Comparison of ENCODE assay signal across 1 cellular context in the genomic region with DNA sequence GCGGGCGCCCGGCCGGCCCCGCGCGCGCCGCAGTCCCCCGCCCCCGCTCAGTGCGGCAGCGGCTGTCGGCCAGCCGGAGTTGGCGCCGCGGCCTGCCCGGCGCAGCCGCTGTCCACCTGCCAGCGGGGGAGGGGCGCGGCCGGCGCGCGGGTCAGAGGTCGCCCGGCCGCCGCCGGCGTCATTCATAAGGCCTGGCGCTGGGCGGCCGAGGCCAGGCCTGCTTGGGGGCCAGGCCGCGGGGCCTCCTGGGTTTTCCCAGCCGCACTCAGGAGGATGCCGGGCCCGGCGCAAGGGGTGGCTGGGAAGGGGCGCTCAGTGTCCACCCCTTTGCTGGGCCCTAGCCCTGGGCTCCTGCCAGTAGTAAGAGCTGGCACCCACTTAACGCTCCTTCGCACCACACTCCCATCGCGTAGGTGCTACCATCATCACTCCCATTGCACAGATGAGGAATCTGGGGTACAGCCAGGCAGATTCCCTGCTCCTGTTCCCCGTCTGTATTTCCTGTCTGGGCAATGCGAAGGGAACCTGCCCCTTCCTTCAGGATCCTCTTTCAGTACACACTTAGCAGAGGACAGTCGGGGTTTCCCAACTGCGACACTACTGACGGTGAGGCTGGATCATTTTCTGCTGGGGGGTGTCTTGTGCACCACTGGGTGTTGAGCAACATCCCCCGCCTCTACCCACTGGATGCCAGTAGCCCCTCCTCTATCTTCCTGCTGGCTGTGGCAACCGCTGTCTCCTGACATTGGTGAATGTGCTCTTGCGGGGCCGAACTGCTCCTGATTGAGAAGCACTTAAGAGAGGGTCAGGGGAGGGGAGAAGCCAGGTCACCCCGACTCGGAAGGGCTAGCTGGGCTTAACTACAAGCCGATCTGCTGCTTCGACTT.
TF ChIP-seq lines count a peak whose summit lies in the region.

No MANE protein-coding gene starts in this region.

TF ChIP-seq in HepG2, 621 proteins besides CTCF, POLR2A, EP300 and RAD21 (continued from another document and continues in another):
- TF ChIP-seq, protein P1, sequence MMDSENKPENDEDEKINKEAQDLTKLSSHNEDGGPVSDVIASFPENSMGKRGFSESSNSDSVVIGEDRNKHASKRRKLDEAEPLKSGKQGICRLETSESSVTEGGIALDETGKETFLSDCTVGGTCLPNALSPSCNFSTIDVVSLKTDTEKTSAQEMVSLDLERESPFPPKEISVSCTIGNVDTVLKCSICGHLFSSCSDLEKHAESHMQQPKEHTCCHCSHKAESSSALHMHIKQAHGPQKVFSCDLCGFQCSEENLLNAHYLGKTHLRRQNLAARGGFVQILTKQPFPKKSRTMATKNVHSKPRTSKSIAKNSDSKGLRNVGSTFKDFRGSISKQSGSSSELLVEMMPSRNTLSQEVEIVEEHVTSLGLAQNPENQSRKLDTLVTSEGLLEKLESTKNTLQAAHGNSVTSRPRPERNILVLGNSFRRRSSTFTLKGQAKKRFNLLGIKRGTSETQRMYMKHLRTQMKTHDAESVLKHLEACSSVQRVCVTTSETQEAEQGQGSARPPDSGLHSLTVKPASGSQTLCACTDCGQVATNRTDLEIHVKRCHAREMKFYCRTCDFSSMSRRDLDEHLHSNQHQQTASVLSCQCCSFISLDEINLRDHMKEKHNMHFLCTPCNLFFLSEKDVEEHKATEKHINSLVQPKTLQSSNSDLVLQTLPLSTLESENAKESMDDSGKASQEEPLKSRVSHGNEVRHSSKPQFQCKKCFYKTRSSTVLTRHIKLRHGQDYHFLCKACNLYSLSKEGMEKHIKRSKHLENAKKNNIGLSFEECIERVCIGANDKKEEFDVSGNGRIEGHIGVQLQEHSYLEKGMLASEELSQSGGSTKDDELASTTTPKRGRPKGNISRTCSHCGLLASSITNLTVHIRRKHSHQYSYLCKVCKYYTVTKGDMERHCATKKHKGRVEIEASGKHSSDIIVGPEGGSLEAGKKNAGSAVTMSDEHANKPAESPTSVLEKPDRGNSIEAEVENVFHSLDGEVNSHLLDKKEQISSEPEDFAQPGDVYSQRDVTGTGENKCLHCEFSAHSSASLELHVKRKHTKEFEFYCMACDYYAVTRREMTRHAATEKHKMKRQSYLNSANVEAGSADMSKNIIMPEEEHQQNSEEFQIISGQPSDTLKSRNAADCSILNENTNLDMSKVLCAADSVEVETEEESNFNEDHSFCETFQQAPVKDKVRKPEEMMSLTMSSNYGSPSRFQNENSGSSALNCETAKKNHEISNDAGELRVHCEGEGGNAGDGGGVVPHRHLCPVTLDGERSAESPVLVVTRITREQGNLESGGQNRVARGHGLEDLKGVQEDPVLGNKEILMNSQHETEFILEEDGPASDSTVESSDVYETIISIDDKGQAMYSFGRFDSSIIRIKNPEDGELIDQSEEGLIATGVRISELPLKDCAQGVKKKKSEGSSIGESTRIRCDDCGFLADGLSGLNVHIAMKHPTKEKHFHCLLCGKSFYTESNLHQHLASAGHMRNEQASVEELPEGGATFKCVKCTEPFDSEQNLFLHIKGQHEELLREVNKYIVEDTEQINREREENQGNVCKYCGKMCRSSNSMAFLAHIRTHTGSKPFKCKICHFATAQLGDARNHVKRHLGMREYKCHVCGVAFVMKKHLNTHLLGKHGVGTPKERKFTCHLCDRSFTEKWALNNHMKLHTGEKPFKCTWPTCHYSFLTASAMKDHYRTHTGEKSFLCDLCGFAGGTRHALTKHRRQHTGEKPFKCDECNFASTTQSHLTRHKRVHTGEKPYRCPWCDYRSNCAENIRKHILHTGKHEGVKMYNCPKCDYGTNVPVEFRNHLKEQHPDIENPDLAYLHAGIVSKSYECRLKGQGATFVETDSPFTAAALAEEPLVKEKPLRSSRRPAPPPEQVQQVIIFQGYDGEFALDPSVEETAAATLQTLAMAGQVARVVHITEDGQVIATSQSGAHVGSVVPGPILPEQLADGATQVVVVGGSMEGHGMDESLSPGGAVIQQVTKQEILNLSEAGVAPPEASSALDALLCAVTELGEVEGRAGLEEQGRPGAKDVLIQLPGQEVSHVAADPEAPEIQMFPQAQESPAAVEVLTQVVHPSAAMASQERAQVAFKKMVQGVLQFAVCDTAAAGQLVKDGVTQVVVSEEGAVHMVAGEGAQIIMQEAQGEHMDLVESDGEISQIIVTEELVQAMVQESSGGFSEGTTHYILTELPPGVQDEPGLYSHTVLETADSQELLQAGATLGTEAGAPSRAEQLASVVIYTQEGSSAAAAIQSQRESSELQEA (CRISPR knock-in tag; IDR thresholded peaks at IDR 0.05; ENCODE audit: not compliant biosample characterization): peak; percentile 53
- TF ChIP-seq, protein P2, sequence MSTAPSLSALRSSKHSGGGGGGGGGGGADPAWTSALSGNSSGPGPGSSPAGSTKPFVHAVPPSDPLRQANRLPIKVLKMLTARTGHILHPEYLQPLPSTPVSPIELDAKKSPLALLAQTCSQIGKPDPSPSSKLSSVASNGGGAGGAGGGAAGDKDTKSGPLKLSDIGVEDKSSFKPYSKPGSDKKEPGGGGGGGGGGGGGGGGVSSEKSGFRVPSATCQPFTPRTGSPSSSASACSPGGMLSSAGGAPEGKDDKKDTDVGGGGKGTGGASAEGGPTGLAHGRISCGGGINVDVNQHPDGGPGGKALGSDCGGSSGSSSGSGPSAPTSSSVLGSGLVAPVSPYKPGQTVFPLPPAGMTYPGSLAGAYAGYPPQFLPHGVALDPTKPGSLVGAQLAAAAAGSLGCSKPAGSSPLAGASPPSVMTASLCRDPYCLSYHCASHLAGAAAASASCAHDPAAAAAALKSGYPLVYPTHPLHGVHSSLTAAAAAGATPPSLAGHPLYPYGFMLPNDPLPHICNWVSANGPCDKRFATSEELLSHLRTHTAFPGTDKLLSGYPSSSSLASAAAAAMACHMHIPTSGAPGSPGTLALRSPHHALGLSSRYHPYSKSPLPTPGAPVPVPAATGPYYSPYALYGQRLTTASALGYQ (CRISPR knock-in tag; IDR thresholded peaks at IDR 0.05): 0 out of 2 replicates have a peak, but pooled peaks have one; percentile 50
- TF ChIP-seq MED1 (CRISPR knock-in tag; IDR thresholded peaks at IDR 0.05): peak; percentile 51
- TF ChIP-seq, protein P3, sequence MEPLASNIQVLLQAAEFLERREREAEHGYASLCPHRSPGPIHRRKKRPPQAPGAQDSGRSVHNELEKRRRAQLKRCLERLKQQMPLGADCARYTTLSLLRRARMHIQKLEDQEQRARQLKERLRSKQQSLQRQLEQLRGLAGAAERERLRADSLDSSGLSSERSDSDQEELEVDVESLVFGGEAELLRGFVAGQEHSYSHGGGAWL (CRISPR knock-in tag; IDR thresholded peaks at IDR 0.05): peak; percentile 39; the same call in 1 of the 2 replicates
- peak; percentile 79 for TF ChIP-seq ZNF143 (CRISPR knock-in tag; IDR thresholded peaks at IDR 0.05)
- peak; percentile 73 for TF ChIP-seq KDM5B (CRISPR knock-in tag; IDR thresholded peaks at IDR 0.05; ENCODE audit: borderline replicate concordance)
- no peak for TF ChIP-seq TEAD3 (CRISPR knock-in tag; optimal IDR thresholded peaks at IDR 0.05; ENCODE audit: borderline replicate concordance)
- TF ChIP-seq HNRNPLL (IDR thresholded peaks at IDR 0.05; ENCODE audit: low read depth, low read length, poor library complexity, severe bottlenecking): peak; percentile 64
- 0 out of 2 replicates have a peak, but pooled peaks have one; percentile 45 for TF ChIP-seq ZNF354B (CRISPR knock-in tag; IDR thresholded peaks at IDR 0.05)
- peak; percentile 70 for TF ChIP-seq PHF8 (CRISPR knock-in tag; IDR thresholded peaks at IDR 0.05)
- peak; percentile 28; the same call in 1 of the 2 replicates for TF ChIP-seq ZNF616 (CRISPR knock-in tag; IDR thresholded peaks at IDR 0.05; ENCODE audit: low read depth)
- no peak for TF ChIP-seq SP1 (IDR thresholded peaks at IDR 0.05)
- TF ChIP-seq SP1 (CRISPR knock-in tag; IDR thresholded peaks at IDR 0.05): no peak; the same call in 1 of the 2 replicates
- peak; percentile 32; the same call in 1 of the 2 replicates for TF ChIP-seq TBX2 (CRISPR knock-in tag; IDR thresholded peaks at IDR 0.05; ENCODE audit: borderline replicate concordance)
- TF ChIP-seq ZNF614 (CRISPR knock-in tag; IDR thresholded peaks at IDR 0.05; ENCODE audit: borderline replicate concordance): 0 out of 2 replicates have a peak, but pooled peaks have one; percentile 23
- TF ChIP-seq ZFP37 (CRISPR knock-in tag; IDR thresholded peaks at IDR 0.05; ENCODE audit: borderline replicate concordance): 0 out of 2 replicates have a peak, but pooled peaks have one; percentile 29
- TF ChIP-seq, protein P4, sequence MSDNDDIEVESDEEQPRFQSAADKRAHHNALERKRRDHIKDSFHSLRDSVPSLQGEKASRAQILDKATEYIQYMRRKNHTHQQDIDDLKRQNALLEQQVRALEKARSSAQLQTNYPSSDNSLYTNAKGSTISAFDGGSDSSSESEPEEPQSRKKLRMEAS (IDR thresholded peaks at IDR 0.05): peak; percentile 61
- TF ChIP-seq NCOA2 (CRISPR knock-in tag; IDR thresholded peaks at IDR 0.05): no peak
- TF ChIP-seq, protein P5, sequence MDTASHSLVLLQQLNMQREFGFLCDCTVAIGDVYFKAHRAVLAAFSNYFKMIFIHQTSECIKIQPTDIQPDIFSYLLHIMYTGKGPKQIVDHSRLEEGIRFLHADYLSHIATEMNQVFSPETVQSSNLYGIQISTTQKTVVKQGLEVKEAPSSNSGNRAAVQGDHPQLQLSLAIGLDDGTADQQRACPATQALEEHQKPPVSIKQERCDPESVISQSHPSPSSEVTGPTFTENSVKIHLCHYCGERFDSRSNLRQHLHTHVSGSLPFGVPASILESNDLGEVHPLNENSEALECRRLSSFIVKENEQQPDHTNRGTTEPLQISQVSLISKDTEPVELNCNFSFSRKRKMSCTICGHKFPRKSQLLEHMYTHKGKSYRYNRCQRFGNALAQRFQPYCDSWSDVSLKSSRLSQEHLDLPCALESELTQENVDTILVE (CRISPR knock-in tag; IDR thresholded peaks at IDR 0.05): peak; percentile 20
- TF ChIP-seq, protein P6, sequence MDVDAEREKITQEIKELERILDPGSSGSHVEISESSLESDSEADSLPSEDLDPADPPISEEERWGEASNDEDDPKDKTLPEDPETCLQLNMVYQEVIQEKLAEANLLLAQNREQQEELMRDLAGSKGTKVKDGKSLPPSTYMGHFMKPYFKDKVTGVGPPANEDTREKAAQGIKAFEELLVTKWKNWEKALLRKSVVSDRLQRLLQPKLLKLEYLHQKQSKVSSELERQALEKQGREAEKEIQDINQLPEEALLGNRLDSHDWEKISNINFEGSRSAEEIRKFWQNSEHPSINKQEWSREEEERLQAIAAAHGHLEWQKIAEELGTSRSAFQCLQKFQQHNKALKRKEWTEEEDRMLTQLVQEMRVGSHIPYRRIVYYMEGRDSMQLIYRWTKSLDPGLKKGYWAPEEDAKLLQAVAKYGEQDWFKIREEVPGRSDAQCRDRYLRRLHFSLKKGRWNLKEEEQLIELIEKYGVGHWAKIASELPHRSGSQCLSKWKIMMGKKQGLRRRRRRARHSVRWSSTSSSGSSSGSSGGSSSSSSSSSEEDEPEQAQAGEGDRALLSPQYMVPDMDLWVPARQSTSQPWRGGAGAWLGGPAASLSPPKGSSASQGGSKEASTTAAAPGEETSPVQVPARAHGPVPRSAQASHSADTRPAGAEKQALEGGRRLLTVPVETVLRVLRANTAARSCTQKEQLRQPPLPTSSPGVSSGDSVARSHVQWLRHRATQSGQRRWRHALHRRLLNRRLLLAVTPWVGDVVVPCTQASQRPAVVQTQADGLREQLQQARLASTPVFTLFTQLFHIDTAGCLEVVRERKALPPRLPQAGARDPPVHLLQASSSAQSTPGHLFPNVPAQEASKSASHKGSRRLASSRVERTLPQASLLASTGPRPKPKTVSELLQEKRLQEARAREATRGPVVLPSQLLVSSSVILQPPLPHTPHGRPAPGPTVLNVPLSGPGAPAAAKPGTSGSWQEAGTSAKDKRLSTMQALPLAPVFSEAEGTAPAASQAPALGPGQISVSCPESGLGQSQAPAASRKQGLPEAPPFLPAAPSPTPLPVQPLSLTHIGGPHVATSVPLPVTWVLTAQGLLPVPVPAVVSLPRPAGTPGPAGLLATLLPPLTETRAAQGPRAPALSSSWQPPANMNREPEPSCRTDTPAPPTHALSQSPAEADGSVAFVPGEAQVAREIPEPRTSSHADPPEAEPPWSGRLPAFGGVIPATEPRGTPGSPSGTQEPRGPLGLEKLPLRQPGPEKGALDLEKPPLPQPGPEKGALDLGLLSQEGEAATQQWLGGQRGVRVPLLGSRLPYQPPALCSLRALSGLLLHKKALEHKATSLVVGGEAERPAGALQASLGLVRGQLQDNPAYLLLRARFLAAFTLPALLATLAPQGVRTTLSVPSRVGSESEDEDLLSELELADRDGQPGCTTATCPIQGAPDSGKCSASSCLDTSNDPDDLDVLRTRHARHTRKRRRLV (CRISPR knock-in tag; IDR thresholded peaks at IDR 0.05): 0 out of 2 replicates have a peak, but pooled peaks have one; percentile 57
- TF ChIP-seq, protein P7, sequence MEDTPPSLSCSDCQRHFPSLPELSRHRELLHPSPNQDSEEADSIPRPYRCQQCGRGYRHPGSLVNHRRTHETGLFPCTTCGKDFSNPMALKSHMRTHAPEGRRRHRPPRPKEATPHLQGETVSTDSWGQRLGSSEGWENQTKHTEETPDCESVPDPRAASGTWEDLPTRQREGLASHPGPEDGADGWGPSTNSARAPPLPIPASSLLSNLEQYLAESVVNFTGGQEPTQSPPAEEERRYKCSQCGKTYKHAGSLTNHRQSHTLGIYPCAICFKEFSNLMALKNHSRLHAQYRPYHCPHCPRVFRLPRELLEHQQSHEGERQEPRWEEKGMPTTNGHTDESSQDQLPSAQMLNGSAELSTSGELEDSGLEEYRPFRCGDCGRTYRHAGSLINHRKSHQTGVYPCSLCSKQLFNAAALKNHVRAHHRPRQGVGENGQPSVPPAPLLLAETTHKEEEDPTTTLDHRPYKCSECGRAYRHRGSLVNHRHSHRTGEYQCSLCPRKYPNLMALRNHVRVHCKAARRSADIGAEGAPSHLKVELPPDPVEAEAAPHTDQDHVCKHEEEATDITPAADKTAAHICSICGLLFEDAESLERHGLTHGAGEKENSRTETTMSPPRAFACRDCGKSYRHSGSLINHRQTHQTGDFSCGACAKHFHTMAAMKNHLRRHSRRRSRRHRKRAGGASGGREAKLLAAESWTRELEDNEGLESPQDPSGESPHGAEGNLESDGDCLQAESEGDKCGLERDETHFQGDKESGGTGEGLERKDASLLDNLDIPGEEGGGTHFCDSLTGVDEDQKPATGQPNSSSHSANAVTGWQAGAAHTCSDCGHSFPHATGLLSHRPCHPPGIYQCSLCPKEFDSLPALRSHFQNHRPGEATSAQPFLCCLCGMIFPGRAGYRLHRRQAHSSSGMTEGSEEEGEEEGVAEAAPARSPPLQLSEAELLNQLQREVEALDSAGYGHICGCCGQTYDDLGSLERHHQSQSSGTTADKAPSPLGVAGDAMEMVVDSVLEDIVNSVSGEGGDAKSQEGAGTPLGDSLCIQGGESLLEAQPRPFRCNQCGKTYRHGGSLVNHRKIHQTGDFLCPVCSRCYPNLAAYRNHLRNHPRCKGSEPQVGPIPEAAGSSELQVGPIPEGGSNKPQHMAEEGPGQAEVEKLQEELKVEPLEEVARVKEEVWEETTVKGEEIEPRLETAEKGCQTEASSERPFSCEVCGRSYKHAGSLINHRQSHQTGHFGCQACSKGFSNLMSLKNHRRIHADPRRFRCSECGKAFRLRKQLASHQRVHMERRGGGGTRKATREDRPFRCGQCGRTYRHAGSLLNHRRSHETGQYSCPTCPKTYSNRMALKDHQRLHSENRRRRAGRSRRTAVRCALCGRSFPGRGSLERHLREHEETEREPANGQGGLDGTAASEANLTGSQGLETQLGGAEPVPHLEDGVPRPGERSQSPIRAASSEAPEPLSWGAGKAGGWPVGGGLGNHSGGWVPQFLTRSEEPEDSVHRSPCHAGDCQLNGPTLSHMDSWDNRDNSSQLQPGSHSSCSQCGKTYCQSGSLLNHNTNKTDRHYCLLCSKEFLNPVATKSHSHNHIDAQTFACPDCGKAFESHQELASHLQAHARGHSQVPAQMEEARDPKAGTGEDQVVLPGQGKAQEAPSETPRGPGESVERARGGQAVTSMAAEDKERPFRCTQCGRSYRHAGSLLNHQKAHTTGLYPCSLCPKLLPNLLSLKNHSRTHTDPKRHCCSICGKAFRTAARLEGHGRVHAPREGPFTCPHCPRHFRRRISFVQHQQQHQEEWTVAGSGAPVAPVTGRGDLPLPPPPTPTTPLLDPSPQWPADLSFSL (CRISPR knock-in tag; IDR thresholded peaks at IDR 0.05): no peak
